ENCODE assay signal across 14 cellular contexts in genomic region chr5:136141561-136141960, GRCh38. TPM values are rescaled to one million over a fixed set of nuclear protein-coding genes. Genes with fewer than 3 reads are reported as not detected.
DNase-seq lines count a peak whose midpoint lies in the region; ATAC-seq, FAIRE-seq and TF ChIP-seq lines count a peak whose summit lies in the region.
"Had no signal": no experiment of that assay in that cellular context is flagged by ENCODE, and none has a peak within 500 bp of the region (broad histone marks: within the 10 kb centered on the region; RNA-seq: fewer than 3 reads in every experiment).

No MANE protein-coding gene starts in this region.

- H4K20me1 ChIP-seq in HepG2 (ENCODE audit: insufficient read depth, low read length) = peaks cover 69% of the 10 kb centered on the region

- TF ChIP-seq CTCF in HepG2 (CRISPR knock-in tag; IDR thresholded peaks at IDR 0.05) (no peak), right lobe of liver (IDR thresholded peaks at IDR 0.05) (no peak), breast epithelium (IDR thresholded peaks at IDR 0.05) (no peak)

- H3K9ac ChIP-seq in HepG2 (ENCODE audit: insufficient read depth, low read depth, low read length) = no peak overlapping the region

- TF ChIP-seq POLR2A in HepG2 (IDR thresholded peaks at IDR 0.05; ENCODE audit: insufficient read depth in 1 of 2, low read depth in 2 of 2, low read length in 2 of 2) (no peak), right lobe of liver (IDR thresholded peaks at IDR 0.05) (no peak), breast epithelium (IDR thresholded peaks at IDR 0.05) (no peak)

- H3K79me2 ChIP-seq in HepG2 (ENCODE audit: insufficient read depth, low read length) = peaks cover 99% of the 10 kb centered on the region

- in situ Hi-C loops in HepG2 (cut with HindIII; ENCODE audit: extremely low pct_ligation_motif_present, low pct_unique_long_range_greater_than_20kb) = no loop called here

- H3K4me1 ChIP-seq in HepG2 (ENCODE audit: insufficient read depth, low read length) = peaks cover 66% of the 10 kb centered on the region
- peaks cover 0 to 12% (median 5%) of the 10 kb centered on the region in 4 donors for H3K4me1 ChIP-seq in right lobe of liver
- no peaks in the 10 kb centered on the region for H3K4me1 ChIP-seq in breast epithelium

- H3K27ac ChIP-seq in HepG2 (ENCODE audit: extremely low read length, insufficient read depth, low read length) = no peak overlapping the region
- H3K27ac ChIP-seq in right lobe of liver = no peak overlapping the region
- no peak overlapping the region for H3K27ac ChIP-seq in breast epithelium
- H3K27ac ChIP-seq: HL-60 had no signal

- no peak for TF ChIP-seq EP300 in HepG2 (IDR thresholded peaks at IDR 0.05; ENCODE audit: low read depth in 2 of 2, low read length in 2 of 2)
- no peak for TF ChIP-seq EP300 in HepG2 (CRISPR knock-in tag; IDR thresholded peaks at IDR 0.05; ENCODE audit: borderline replicate concordance)

- H3K4me3 ChIP-seq in HepG2 (replicated peaks in 1 of 3; ENCODE audit: insufficient read depth in 1 of 3, low read depth in 2 of 3, low read length in 3 of 3) (no peak overlapping the region), right lobe of liver (no peak overlapping the region), breast epithelium (no peak overlapping the region)

- CTCF ChIA-PET in HepG2 (lab: Yijun Ruan, JAX; ENCODE audit: low intra/inter-chr PET ratio, low total read pairs) = no interaction called here

- DNase-seq in HepG2 (ENCODE audit: low spot score) = no peak
- no peak for DNase-seq in right lobe of liver
- no peak for DNase-seq in breast epithelium (ENCODE audit: low spot score in 2 of 2)
- no peak for DNase-seq in NOMO-1 treated with DMSO at 0.1 percent for 48 hours (lab: John Stamatoyannopoulos, UW; ENCODE audit: unreplicated experiment)
- DNase-seq in NOMO-1 (lab: John Stamatoyannopoulos, UW; ENCODE audit: unreplicated experiment in 2 of 2) = no peak
- no peak for DNase-seq in amygdala (lab: John Stamatoyannopoulos, UW)
- DNase-seq: activated CD4-positive, alpha-beta T cell treated with anti-CD3 and anti-CD28 coated beads, Interleukin-2, amount 10 ng/mL, durations not matched to agents 24 days and 14 days; NCI-H1417 had no signal

- BruUV-seq in HepG2 (replicated peaks; lab: Mats Ljungman, UMichigan) = no TSS peak

- no peak overlapping the region for H2AFZ ChIP-seq in HepG2 (ENCODE audit: low read length)

- no peak overlapping the region for H3K4me2 ChIP-seq in HepG2 (ENCODE audit: low read depth, low read length)

- H3K36me3 ChIP-seq in HepG2 (replicated peaks in 1 of 2; ENCODE audit: control insufficient read depth in 1 of 2, insufficient read depth in 2 of 2, low read length in 2 of 2) = no peaks in the 10 kb centered on the region; a peak in 1 of 5 replicates
- no peaks in the 10 kb centered on the region for H3K36me3 ChIP-seq in right lobe of liver
- H3K36me3 ChIP-seq in breast epithelium = no peaks in the 10 kb centered on the region

- ATAC-seq in HepG2 (no peak), right lobe of liver (no peak), HG02610 (IDR thresholded peaks at IDR 0.05; ENCODE audit: unreplicated experiment) (peak; percentile 87), HG03432 (IDR thresholded peaks at IDR 0.05; ENCODE audit: unreplicated experiment) (peak; percentile 87)

- POLR2A ChIA-PET in HepG2 (lab: Yijun Ruan, JAX) = no interaction called here

- no peak for TF ChIP-seq RAD21 in HepG2 (CRISPR knock-in tag; IDR thresholded peaks at IDR 0.05)

- intact Hi-C loops in HepG2 (cut with micrococcal nuclease; ENCODE audit: unreplicated experiment) = no loop called here
- intact Hi-C loops in right lobe of liver (cut with DNase I) = no loop called here
- intact Hi-C loops in breast epithelium (cut with DNase I; ENCODE audit: low total_unique reads) = no loop called here

- H3K9me3 ChIP-seq in HepG2 (ENCODE audit: low read length) = no peaks in the 10 kb centered on the region
- H3K9me3 ChIP-seq in right lobe of liver = no peaks in the 10 kb centered on the region
- no peaks in the 10 kb centered on the region for H3K9me3 ChIP-seq in breast epithelium

- no peaks in the 10 kb centered on the region for H3K27me3 ChIP-seq in HepG2 (ENCODE audit: control insufficient read depth in 1 of 2, insufficient read depth in 2 of 2, low read length in 2 of 2)
- no peaks in the 10 kb centered on the region for H3K27me3 ChIP-seq in right lobe of liver
- H3K27me3 ChIP-seq in breast epithelium = no peaks in the 10 kb centered on the region

- no peak for FAIRE-seq in HepG2 (lab: Jason Lieb, UNC)
- FAIRE-seq: islet of Langerhans had no signal

TF ChIP-seq in HepG2, 621 proteins besides CTCF, POLR2A, EP300 and RAD21:
- TF ChIP-seq, protein P1, sequence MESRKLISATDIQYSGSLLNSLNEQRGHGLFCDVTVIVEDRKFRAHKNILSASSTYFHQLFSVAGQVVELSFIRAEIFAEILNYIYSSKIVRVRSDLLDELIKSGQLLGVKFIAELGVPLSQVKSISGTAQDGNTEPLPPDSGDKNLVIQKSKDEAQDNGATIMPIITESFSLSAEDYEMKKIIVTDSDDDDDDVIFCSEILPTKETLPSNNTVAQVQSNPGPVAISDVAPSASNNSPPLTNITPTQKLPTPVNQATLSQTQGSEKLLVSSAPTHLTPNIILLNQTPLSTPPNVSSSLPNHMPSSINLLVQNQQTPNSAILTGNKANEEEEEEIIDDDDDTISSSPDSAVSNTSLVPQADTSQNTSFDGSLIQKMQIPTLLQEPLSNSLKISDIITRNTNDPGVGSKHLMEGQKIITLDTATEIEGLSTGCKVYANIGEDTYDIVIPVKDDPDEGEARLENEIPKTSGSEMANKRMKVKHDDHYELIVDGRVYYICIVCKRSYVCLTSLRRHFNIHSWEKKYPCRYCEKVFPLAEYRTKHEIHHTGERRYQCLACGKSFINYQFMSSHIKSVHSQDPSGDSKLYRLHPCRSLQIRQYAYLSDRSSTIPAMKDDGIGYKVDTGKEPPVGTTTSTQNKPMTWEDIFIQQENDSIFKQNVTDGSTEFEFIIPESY (CRISPR knock-in tag; IDR thresholded peaks at IDR 0.05) = no peak
- 0 out of 2 replicates have a peak, but pooled peaks have one; percentile 2 for TF ChIP-seq MAFF (IDR thresholded peaks at IDR 0.05; ENCODE audit: low read depth, low read length)
TF ChIP-seq in HepG2: peak in this region for 1.

RNA-seq across cellular contexts. Expression of gene SMAD5, which starts 8.9 kb away (rescaled TPM):
- total RNA-seq in HepG2 (2016; rRNA removed; fragmentation: Illumina TruSeq; extraction: Trizol) = 48.5 and 81.0 TPM in 2 replicates
- 58.3 and 63.0 TPM in 2 replicates for total RNA-seq in HepG2 (2016; cell fraction: cytosol; rRNA removed; fragmentation: Illumina TruSeq; extraction: Trizol; ENCODE audit: low read depth)
- total RNA-seq in HepG2 (2016; cell fraction: insoluble cytoplasmic fraction; rRNA removed; fragmentation: Illumina TruSeq; extraction: Trizol) = 49.9 and 76.4 TPM in 2 replicates
- total RNA-seq in HepG2 (2016; cell fraction: membrane; rRNA removed; fragmentation: Illumina TruSeq; extraction: Trizol) = 32.5 and 33.6 TPM in 2 replicates
- 50.6 and 52.2 TPM in 2 replicates for total RNA-seq in HepG2 (2016; cell fraction: nucleus; rRNA removed; fragmentation: Illumina TruSeq; extraction: Trizol)
- polyA plus RNA-seq in HepG2 (2011; rRNA removed) = 27.2 and 30.0 TPM in 2 replicates
- 13.9 and 22.3 TPM in 2 replicates for polyA plus RNA-seq in HepG2 (2011; cell fraction: cytosol; rRNA removed)
- polyA plus RNA-seq in HepG2 (2011; cell fraction: nucleus; rRNA removed) = 25.7 and 30.1 TPM in 2 replicates
- 18.8 and 19.5 TPM in 2 replicates for polyA plus RNA-seq in HepG2 (2012)
- polyA plus RNA-seq in HepG2 (2016; cell fraction: cytosol; fragmentation: Illumina TruSeq; extraction: Trizol; ENCODE audit: low read depth) = 1.1 and 1.2 TPM in 2 replicates
- 30.1 and 33.0 TPM in 2 replicates for polyA plus RNA-seq in HepG2 (2016; cell fraction: insoluble cytoplasmic fraction; fragmentation: Illumina TruSeq; extraction: Trizol; ENCODE audit: low read depth)
- 3.2 and 3.4 TPM in 2 replicates for polyA plus RNA-seq in HepG2 (2016; cell fraction: membrane; fragmentation: Illumina TruSeq; extraction: Trizol; ENCODE audit: low read depth)
- polyA plus RNA-seq in HepG2 (2016; cell fraction: nucleus; fragmentation: Illumina TruSeq; extraction: Trizol; ENCODE audit: insufficient read depth, low read depth) = 21.9 and 22.9 TPM in 2 replicates
- 56.3 and 87.9 TPM in 2 replicates for polyA minus RNA-seq in HepG2 (2011; rRNA and poly(A)+ RNA removed; ENCODE audit: low replicate concordance)
- polyA minus RNA-seq in HepG2 (2011; cell fraction: cytosol; rRNA and poly(A)+ RNA removed) = 43.4 and 52.4 TPM in 2 replicates
- polyA minus RNA-seq in HepG2 (2011; cell fraction: nucleus; rRNA and poly(A)+ RNA removed) = 111 and 120 TPM in 2 replicates
- total RNA-seq in right lobe of liver = 10 to 100 TPM; 19.2 to 49.2 (median 30.6) TPM
- total RNA-seq in breast epithelium = 10 to 100 TPM; 45.6 to 63.7 (median 52.4) TPM

RNA-seq across cellular contexts. Expression of gene SMIM32, which starts 51.4 kb away (rescaled TPM):
- total RNA-seq in HepG2 (2016; rRNA removed; fragmentation: Illumina TruSeq; extraction: Trizol) (0.20 TPM in 1 of 2 replicates, not detected in the other), right lobe of liver (1 to 10 TPM in 1 of 6 experiments, under 1 TPM in 1, not detected in 4; 0.25 to 1.1 TPM), breast epithelium (not detected)
- total RNA-seq in HepG2 (2016; cell fraction: cytosol; rRNA removed; fragmentation: Illumina TruSeq; extraction: Trizol; ENCODE audit: low read depth) = not detected in 2 replicates
- 0.10 and 0.11 TPM in 2 replicates for total RNA-seq in HepG2 (2016; cell fraction: insoluble cytoplasmic fraction; rRNA removed; fragmentation: Illumina TruSeq; extraction: Trizol)
- 0.10 TPM in 1 of 2 replicates, not detected in the other for total RNA-seq in HepG2 (2016; cell fraction: membrane; rRNA removed; fragmentation: Illumina TruSeq; extraction: Trizol)
- total RNA-seq in HepG2 (2016; cell fraction: nucleus; rRNA removed; fragmentation: Illumina TruSeq; extraction: Trizol) = 0.22 TPM in 1 of 2 replicates, not detected in the other
- 0.05 and 0.15 TPM in 2 replicates for polyA plus RNA-seq in HepG2 (2011; rRNA removed)
- 0.15 TPM in 1 of 2 replicates, not detected in the other for polyA plus RNA-seq in HepG2 (2011; cell fraction: cytosol; rRNA removed)
- not detected in 2 replicates for polyA plus RNA-seq in HepG2 (2011; cell fraction: nucleus; rRNA removed)
- not detected in 2 replicates for polyA plus RNA-seq in HepG2 (2012)
- 0.08 TPM in 1 of 2 replicates, not detected in the other for polyA plus RNA-seq in HepG2 (2016; cell fraction: cytosol; fragmentation: Illumina TruSeq; extraction: Trizol; ENCODE audit: low read depth)
- 0.14 TPM in 1 of 2 replicates, not detected in the other for polyA plus RNA-seq in HepG2 (2016; cell fraction: insoluble cytoplasmic fraction; fragmentation: Illumina TruSeq; extraction: Trizol; ENCODE audit: low read depth)
- polyA plus RNA-seq in HepG2 (2016; cell fraction: membrane; fragmentation: Illumina TruSeq; extraction: Trizol; ENCODE audit: low read depth) = 0.10 TPM in 1 of 2 replicates, not detected in the other
- polyA plus RNA-seq in HepG2 (2016; cell fraction: nucleus; fragmentation: Illumina TruSeq; extraction: Trizol; ENCODE audit: insufficient read depth, low read depth) = 0.28 TPM in 1 of 2 replicates, not detected in the other
- 0.30 TPM in 1 of 2 replicates, not detected in the other for polyA minus RNA-seq in HepG2 (2011; rRNA and poly(A)+ RNA removed; ENCODE audit: low replicate concordance)
- not detected in 2 replicates for polyA minus RNA-seq in HepG2 (2011; cell fraction: cytosol; rRNA and poly(A)+ RNA removed)
- not detected in 2 replicates for polyA minus RNA-seq in HepG2 (2011; cell fraction: nucleus; rRNA and poly(A)+ RNA removed)
- total RNA-seq: activated CD4-positive, alpha-beta T cell treated with anti-CD3 and anti-CD28 coated beads, Interleukin-2, amount 10 ng/mL, durations not matched to agents 24 days and 14 days; epithelial cell of proximal tubule; neural crest cell had no signal

Comparison
In these comparisons a context has a peak if more than half of its experiments do, and no peak if none do; other contexts are left out.
1. ATAC-seq: peak in HG02610 (single experiment) and HG03432 (single experiment); none in HepG2 (single experiment) and right lobe of liver (0 of 4).